In genomic region chr15:63402498-63403253, GRCh38 we compare ENCODE assay signal across 8 cellular contexts. TPM values are rescaled to one million over a fixed set of nuclear protein-coding genes. Genes with fewer than 3 reads are reported as not detected.
DNase-seq lines count a peak whose midpoint lies in the region; ATAC-seq, FAIRE-seq and TF ChIP-seq lines count a peak whose summit lies in the region.

No MANE protein-coding gene starts in this region.

- H3K9me3 ChIP-seq in astrocyte (ENCODE audit: insufficient read depth, low read depth, low read length) (no peaks in the 10 kb centered on the region), suprapubic skin (no peaks in the 10 kb centered on the region)

- H3K27ac ChIP-seq in astrocyte (ENCODE audit: low read depth, low read length): no peak overlapping the region
- no peak overlapping the region for H3K27ac ChIP-seq in suprapubic skin

- peaks cover 1% of the 10 kb centered on the region for H3K9me3 Mint-ChIP-seq in astrocyte (ENCODE audit: unreplicated experiment)

- H3K79me2 ChIP-seq in astrocyte (ENCODE audit: insufficient read depth, low read length): no peaks in the 10 kb centered on the region

- H3K36me3 ChIP-seq in astrocyte (ENCODE audit: insufficient read depth, low read length): no peaks in the 10 kb centered on the region
- no peaks in the 10 kb centered on the region for H3K36me3 ChIP-seq in suprapubic skin

- TF ChIP-seq CTCF in astrocyte (IDR thresholded peaks at IDR 0.05; ENCODE audit: insufficient read depth, low read depth, low read length) (peak; percentile 67), suprapubic skin (IDR thresholded peaks at IDR 0.05) (peak; percentile 45 to 55)

- H3K27me3 ChIP-seq in astrocyte (ENCODE audit: insufficient read depth, low read length): no peaks in the 10 kb centered on the region
- H3K27me3 ChIP-seq in suprapubic skin: no peaks in the 10 kb centered on the region

- H3K27ac Mint-ChIP-seq in astrocyte (ENCODE audit: unreplicated experiment): no peak overlapping the region

- no peak for TF ChIP-seq EP300 in suprapubic skin (IDR thresholded peaks at IDR 0.05)

- no peak overlapping the region for H3K9ac ChIP-seq in astrocyte (ENCODE audit: low read length)

- H3K4me3 Mint-ChIP-seq in astrocyte (ENCODE audit: unreplicated experiment): no peak overlapping the region

- TF ChIP-seq POLR2A in suprapubic skin (IDR thresholded peaks at IDR 0.05): no peak

- peak overlapping the region; percentile 43 for H3K4me2 ChIP-seq in astrocyte (ENCODE audit: low read length)

- no peak for ATAC-seq in GM21360 (IDR thresholded peaks at IDR 0.05; ENCODE audit: unreplicated experiment)

- H3K4me3 ChIP-seq in astrocyte (ENCODE audit: insufficient read depth, low read depth, low read length): no peak overlapping the region
- no peak overlapping the region for H3K4me3 ChIP-seq in suprapubic skin

- H3K36me3 Mint-ChIP-seq in astrocyte (ENCODE audit: low read depth, unreplicated experiment): no peaks in the 10 kb centered on the region

- H3K4me1 ChIP-seq in astrocyte (ENCODE audit: insufficient read depth, low read length): peaks cover 8% of the 10 kb centered on the region
- no peaks in the 10 kb centered on the region for H3K4me1 ChIP-seq in suprapubic skin

- no peaks in the 10 kb centered on the region for H4K20me1 ChIP-seq in astrocyte (ENCODE audit: insufficient read depth, low read length)

- no peak for FAIRE-seq in astrocyte (lab: Jason Lieb, UNC)

- H3K4me1 Mint-ChIP-seq in astrocyte (ENCODE audit: low read depth, unreplicated experiment): peaks cover 13% of the 10 kb centered on the region

- peak; percentile 48 for DNase-seq in NOMO-1 treated with DMSO at 0.1 percent for 48 hours (lab: John Stamatoyannopoulos, UW; ENCODE audit: unreplicated experiment)
- no peak for DNase-seq in NOMO-1 treated with dmso at 0.1 percent for 144 hours (lab: John Stamatoyannopoulos, UW; ENCODE audit: unreplicated experiment)
- DNase-seq in NCI-H2081 (lab: John Stamatoyannopoulos, UW): peak; percentile 28 to 61
- DNase-seq in astrocyte (ENCODE audit: low read depth): peak; percentile 13
- DNase-seq in iPS-NIHi11 (ENCODE audit: low spot score): peak; percentile 45
- DNase-seq in suprapubic skin (ENCODE audit: low spot score in 2 of 2): no peak
- no peak for DNase-seq in activated gamma-delta T cell treated with Interleukin-2 at 50 U/mL for 16 hours

- 49% methylated on average over 7 of the region's 7 CpGs for WGBS in suprapubic skin

- H3K27me3 Mint-ChIP-seq in astrocyte (ENCODE audit: low read depth, unreplicated experiment): peaks cover 6% of the 10 kb centered on the region

- H2AFZ ChIP-seq in astrocyte (ENCODE audit: low read depth, low read length): peak overlapping the region; percentile 49

RNA-seq across cellular contexts. Expression of gene CA12, which starts 21.0 kb away (rescaled TPM):
- total RNA-seq in astrocyte (0.54 and 0.70 TPM in 2 replicates), suprapubic skin (100 to 1,000 TPM; 292 to 338 (median 317) TPM)

Comparison
In these comparisons a context has a peak if more than half of its experiments do, and no peak if none do; other contexts are left out.
1. DNase-seq: peak in NOMO-1 treated with DMSO at 0.1 percent for 48 hours (single experiment), NCI-H2081 (2 of 2), astrocyte (single experiment) and iPS-NIHi11 (single experiment); none in NOMO-1 treated with dmso at 0.1 percent for 144 hours (single experiment), suprapubic skin (0 of 2) and activated gamma-delta T cell treated with Interleukin-2 at 50 U/mL for 16 hours (single experiment).
2. RNA of gene CA12, which starts 21.0 kb away (total RNA-seq): 292 to 338 TPM in suprapubic skin; 0.54 to 0.70 TPM in astrocyte; every median in the first group is over 100 times any median in the second.